Comparison of ENCODE assay signal across 8 cellular contexts in the genomic region with DNA sequence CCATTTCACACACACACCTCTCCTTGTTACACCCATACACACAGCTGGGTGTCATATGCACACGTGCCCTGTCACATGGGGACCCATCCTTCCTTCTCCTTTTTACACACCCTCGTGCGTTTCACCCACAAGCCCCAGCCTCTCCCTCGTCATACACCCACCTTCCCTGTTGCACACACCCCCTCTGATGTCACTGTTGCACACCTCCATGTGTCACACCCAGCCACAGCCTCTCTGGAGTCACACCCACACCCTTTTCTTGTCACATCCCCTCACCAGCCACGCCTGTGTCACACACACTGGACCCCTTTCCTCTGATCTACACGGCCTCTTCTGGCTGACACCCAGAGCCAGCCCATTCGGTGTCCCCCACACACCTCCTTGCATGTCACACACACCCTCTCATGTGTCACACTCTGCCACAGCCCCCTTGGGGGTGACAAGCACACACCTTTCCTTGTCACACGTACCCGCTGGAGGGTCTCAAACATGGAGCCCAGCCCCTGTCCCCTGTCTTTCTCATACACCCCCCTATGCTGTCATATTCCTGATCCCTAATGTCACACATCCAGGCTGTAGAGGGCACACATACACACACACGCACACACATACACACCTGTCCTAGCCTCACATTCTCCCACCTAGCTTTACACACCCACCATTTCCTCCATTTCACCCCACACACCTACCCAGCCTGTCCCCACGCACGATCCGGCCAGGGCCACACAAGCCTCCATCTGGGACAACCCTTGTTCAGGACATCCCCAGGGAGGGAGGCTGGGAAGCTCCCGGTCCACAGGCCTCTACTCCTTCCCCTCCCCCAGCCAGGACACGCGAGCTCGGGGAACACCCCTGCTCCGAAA. TPM values are rescaled to one million over a fixed set of nuclear protein-coding genes. Genes with fewer than 3 reads are reported as not detected.
A peak's percentile ranks its signal among the peaks of the same experiment; 100 is the strongest.
DNase-seq lines count a peak whose midpoint lies in the region; ATAC-seq, FAIRE-seq and TF ChIP-seq lines count a peak whose summit lies in the region.

No MANE protein-coding gene starts in this region.

- dilution Hi-C loops in endothelial cell of umbilical vein (cut with MboI; ENCODE audit: extremely low pct_ligation_motif_present, low sequenced_read_pairs) = no loop called here

- peak in 4 of 5 donors; percentile 6 to 64 (median 32) for DNase-seq in CD8-positive, alpha-beta memory T cell
- peak; percentile 28 for DNase-seq in T-helper 2 cell treated with Interferon-gamma antibody and Interleukin-4, amounts not matched to agents 5 μg/mL and 100 μg/mL, for 36 hours (ENCODE audit: low spot score)
- no peak for DNase-seq in endothelial cell of umbilical vein (ENCODE audit: low read depth, low spot score)
- DNase-seq in transverse colon = no peak
- DNase-seq in germinal center (ENCODE audit: low spot score) = no peak
- DNase-seq in SKM-1 (lab: John Stamatoyannopoulos, UW; ENCODE audit: unreplicated experiment) = no peak

- H3K4me2 ChIP-seq in endothelial cell of umbilical vein (ENCODE audit: insufficient read depth, low read length) (peak overlapping the region; percentile 27), parathyroid adenoma (ENCODE audit: low read length) (no peak overlapping the region)

- H3K27ac Mint-ChIP-seq in CD8-positive, alpha-beta memory T cell = peak overlapping the region in 5 of 8 donors; percentile 0 to 45 (median 29)
- H3K27ac Mint-ChIP-seq in T-helper 2 cell treated with Interferon-gamma antibody and Interleukin-4, amounts not matched to agents 5 μg/mL and 100 μg/mL, for 36 hours = peak overlapping the region; percentile 0

- no peaks in the 10 kb centered on the region for H3K9me1 ChIP-seq in endothelial cell of umbilical vein (replicated peaks; ENCODE audit: control insufficient read depth, extremely low read depth, insufficient read depth, low read length)

- H3K4me3 ChIP-seq in CD8-positive, alpha-beta memory T cell (ENCODE audit: low read length) = no peak overlapping the region
- H3K4me3 ChIP-seq in endothelial cell of umbilical vein (replicated peaks in 1 of 3; ENCODE audit: insufficient read depth in 1 of 3, low read depth in 1 of 3, low read length in 3 of 3) (peak overlapping the region; percentile 1 to 80 (median 52)), parathyroid adenoma (ENCODE audit: low read depth, low read length) (no peak overlapping the region), transverse colon (peak overlapping the region in 1 of 4 donors; percentile 31)

- H3K9ac ChIP-seq in endothelial cell of umbilical vein (replicated peaks; ENCODE audit: extremely low read depth, insufficient read depth, low read length) (peak overlapping the region; percentile 10), parathyroid adenoma (no peak overlapping the region)

- no peak for TF ChIP-seq POLR2A in endothelial cell of umbilical vein (IDR thresholded peaks at IDR 0.05; ENCODE audit: low read depth, low read length)
- no peak for TF ChIP-seq POLR2A in transverse colon (IDR thresholded peaks at IDR 0.05)

- H3K9me3 ChIP-seq in CD8-positive, alpha-beta memory T cell (ENCODE audit: low read length) = no peaks in the 10 kb centered on the region
- H3K9me3 ChIP-seq in endothelial cell of umbilical vein (replicated peaks; ENCODE audit: control insufficient read depth, insufficient read depth, low read length) (no peaks in the 10 kb centered on the region), parathyroid adenoma (ENCODE audit: control insufficient read depth, low read length) (no peaks in the 10 kb centered on the region), transverse colon (no peaks in the 10 kb centered on the region)

- H3K36me3 ChIP-seq in CD8-positive, alpha-beta memory T cell (ENCODE audit: insufficient read depth, low read length) = no peaks in the 10 kb centered on the region
- H3K36me3 ChIP-seq in endothelial cell of umbilical vein (ENCODE audit: control insufficient read depth in 2 of 2, extremely low read depth in 1 of 2, insufficient read depth in 2 of 2, low read length in 2 of 2) (peaks cover 0 to 4% of the 10 kb centered on the region in 2 experiments), parathyroid adenoma (ENCODE audit: control insufficient read depth, insufficient read depth, low read length) (no peaks in the 10 kb centered on the region), transverse colon (no peaks in the 10 kb centered on the region)

- H3K4me1 ChIP-seq in CD8-positive, alpha-beta memory T cell (ENCODE audit: insufficient read depth, low read length) = peaks cover 16% of the 10 kb centered on the region
- H3K4me1 ChIP-seq in endothelial cell of umbilical vein (ENCODE audit: control insufficient read depth, extremely low read depth, insufficient read depth, low read length) = peaks cover 23% of the 10 kb centered on the region
- peaks cover 5% of the 10 kb centered on the region for H3K4me1 ChIP-seq in parathyroid adenoma
- peaks cover 0 to 6% (median 2%) of the 10 kb centered on the region in 4 donors for H3K4me1 ChIP-seq in transverse colon

- H3K27ac ChIP-seq in CD8-positive, alpha-beta memory T cell (ENCODE audit: low read depth, low read length) = no peak overlapping the region
- no peak overlapping the region for H3K27ac ChIP-seq in endothelial cell of umbilical vein (ENCODE audit: insufficient read depth, low read depth, low read length)
- peak overlapping the region; percentile 34 for H3K27ac ChIP-seq in parathyroid adenoma
- peak overlapping the region in 2 of 4 donors; percentile 4 to 34 for H3K27ac ChIP-seq in transverse colon

- peaks cover 9% of the 10 kb centered on the region for H3K79me2 ChIP-seq in endothelial cell of umbilical vein (ENCODE audit: control insufficient read depth, insufficient read depth, low read length)
- H3K79me2 ChIP-seq in parathyroid adenoma = no peaks in the 10 kb centered on the region

- 17 to 20% methylated on average over 8 to 18 of the region's 18 CpGs for WGBS in transverse colon (ENCODE audit: low coverage in 1 of 2), 2 donors

- CTCF ChIA-PET in CD8-positive, alpha-beta memory T cell (lab: Charles Lee) = no interaction called here
- CTCF ChIA-PET in endothelial cell of umbilical vein (lab: Charles Lee) = interaction anchor here (0.6 to 1.5 kb wide), 2 partner anchors 13 to 56 kb away, joined by 3 to 5 read pairs; no protein-coding TSS in a partner anchor

- peak; percentile 64 for FAIRE-seq in endothelial cell of umbilical vein (lab: Jason Lieb, UNC)

- in situ Hi-C loops in transverse colon (cut with MboI; ENCODE audit: low pct_ligation_motif_present in 1 of 4, low pct_unique_long_range_greater_than_20kb in 1 of 4, low sequenced_read_pairs in 3 of 4) = no loop called here

- TF ChIP-seq EP300 in transverse colon (IDR thresholded peaks at IDR 0.05; ENCODE audit: low read depth) = no peak

- peaks cover 70% of the 10 kb centered on the region in 2 donors for H3K27me3 Mint-ChIP-seq in CD8-positive, alpha-beta memory T cell
- peaks cover 70% of the 10 kb centered on the region for H3K27me3 Mint-ChIP-seq in T-helper 2 cell treated with Interferon-gamma antibody and Interleukin-4, amounts not matched to agents 5 μg/mL and 100 μg/mL, for 36 hours (ENCODE audit: low read depth)

- H3K27me3 ChIP-seq in CD8-positive, alpha-beta memory T cell (ENCODE audit: insufficient read depth, low read length, poor library complexity, severe bottlenecking) = peaks cover 50% of the 10 kb centered on the region
- H3K27me3 ChIP-seq in endothelial cell of umbilical vein (ENCODE audit: control insufficient read depth in 2 of 2, insufficient read depth in 2 of 2, low read length in 2 of 2) = peaks cover 0 to 3% of the 10 kb centered on the region in 2 experiments
- H3K27me3 ChIP-seq in parathyroid adenoma (ENCODE audit: control insufficient read depth, insufficient read depth, low read length) = no peaks in the 10 kb centered on the region
- H3K27me3 ChIP-seq in transverse colon = peaks cover 72% of the 10 kb centered on the region

- no peaks in the 10 kb centered on the region for H3K9me3 Mint-ChIP-seq in CD8-positive, alpha-beta memory T cell
- no peaks in the 10 kb centered on the region for H3K9me3 Mint-ChIP-seq in T-helper 2 cell treated with Interferon-gamma antibody and Interleukin-4, amounts not matched to agents 5 μg/mL and 100 μg/mL, for 36 hours

- peaks cover 12 to 18% (median 14%) of the 10 kb centered on the region in 3 donors for H3K4me1 Mint-ChIP-seq in CD8-positive, alpha-beta memory T cell
- H3K4me1 Mint-ChIP-seq in T-helper 2 cell treated with Interferon-gamma antibody and Interleukin-4, amounts not matched to agents 5 μg/mL and 100 μg/mL, for 36 hours (ENCODE audit: low read depth) = peaks cover 15% of the 10 kb centered on the region

- H2AFZ ChIP-seq in endothelial cell of umbilical vein (ENCODE audit: low read depth, low read length) (no peak overlapping the region), parathyroid adenoma (peak overlapping the region; percentile 74)

- no TSS peak for BruUV-seq in endothelial cell of umbilical vein (replicated peaks; lab: Mats Ljungman, UMichigan)

- ATAC-seq in HG02571 (IDR thresholded peaks at IDR 0.05; ENCODE audit: unreplicated experiment) = no peak

- H3K36me3 Mint-ChIP-seq in CD8-positive, alpha-beta memory T cell = peaks cover 0 to 12% (median 0%) of the 10 kb centered on the region in 3 donors
- H3K36me3 Mint-ChIP-seq in T-helper 2 cell treated with Interferon-gamma antibody and Interleukin-4, amounts not matched to agents 5 μg/mL and 100 μg/mL, for 36 hours (ENCODE audit: low read depth) = no peaks in the 10 kb centered on the region

- H3K4me3 Mint-ChIP-seq in CD8-positive, alpha-beta memory T cell = peak overlapping the region; percentile 9 to 62 (median 33)
- peak overlapping the region; percentile 1 for H3K4me3 Mint-ChIP-seq in T-helper 2 cell treated with Interferon-gamma antibody and Interleukin-4, amounts not matched to agents 5 μg/mL and 100 μg/mL, for 36 hours

- no peak for TF ChIP-seq CTCF in endothelial cell of umbilical vein (IDR thresholded peaks at IDR 0.05; ENCODE audit: extremely low read depth in 1 of 2, insufficient read depth in 1 of 2, low read depth in 1 of 2, low read length in 2 of 2)
- no peak for TF ChIP-seq CTCF in parathyroid adenoma (IDR thresholded peaks at IDR 0.05)
- TF ChIP-seq CTCF in transverse colon (IDR thresholded peaks at IDR 0.05) = no peak

- intact Hi-C loops in endothelial cell of umbilical vein (cut with micrococcal nuclease) (loop anchor here (5.0 kb wide), 1 partner anchor 35 kb away; no protein-coding TSS in a partner anchor), transverse colon (cut with DNase I; ENCODE audit: low total_unique reads) (no loop called here)

- no peaks in the 10 kb centered on the region for H4K20me1 ChIP-seq in endothelial cell of umbilical vein (replicated peaks; ENCODE audit: control insufficient read depth, extremely low read depth, insufficient read depth, low read length)

- POLR2A ChIA-PET in CD8-positive, alpha-beta memory T cell (lab: Charles Lee) = no interaction called here
- POLR2A ChIA-PET in endothelial cell of umbilical vein (lab: Charles Lee) = no interaction called here

RNA-seq across cellular contexts. Expression of a gene that starts 1.4 kb away (rescaled TPM):
- total RNA-seq in CD8-positive, alpha-beta memory T cell = not detected
- not detected for polyA plus RNA-seq in CD8-positive, alpha-beta memory T cell
- total RNA-seq in endothelial cell of umbilical vein (34.2 and 35.2 TPM in 2 replicates), transverse colon (1 to 10 TPM in 1 of 4 donors, under 1 TPM in 2, not detected in 1; 0.41 to 2.2 (median 1.00) TPM)
- 4.2 and 5.6 TPM in 2 replicates for polyA plus RNA-seq in endothelial cell of umbilical vein
- 6.6 and 7.5 TPM in 2 replicates for polyA plus RNA-seq in endothelial cell of umbilical vein (2011; cell fraction: cytosol; rRNA removed)
- polyA plus RNA-seq in endothelial cell of umbilical vein (2011; cell fraction: nucleus; rRNA removed) = 9.8 and 12.1 TPM in 2 replicates
- 8.7 and 10.4 TPM in 2 replicates for polyA plus RNA-seq in endothelial cell of umbilical vein (2012)
- polyA minus RNA-seq in endothelial cell of umbilical vein = 13.0 and 16.1 TPM in 2 replicates
- not detected for polyA minus RNA-seq in endothelial cell of umbilical vein (2011; cell fraction: cytosol; rRNA and poly(A)+ RNA removed)
- 8.9 and 9.0 TPM in 2 replicates for polyA minus RNA-seq in endothelial cell of umbilical vein (2011; cell fraction: nucleus; rRNA and poly(A)+ RNA removed)

RNA-seq across cellular contexts. Expression of a gene that starts 23.0 kb away (rescaled TPM):
- 10 to 100 TPM; 20.0 to 23.3 TPM for total RNA-seq in CD8-positive, alpha-beta memory T cell
- polyA plus RNA-seq in CD8-positive, alpha-beta memory T cell = 13.8 TPM
- total RNA-seq in endothelial cell of umbilical vein = 14.8 and 20.1 TPM in 2 replicates
- 9.6 and 10.3 TPM in 2 replicates for polyA plus RNA-seq in endothelial cell of umbilical vein
- polyA plus RNA-seq in endothelial cell of umbilical vein (2011; cell fraction: cytosol; rRNA removed) = 6.7 and 8.7 TPM in 2 replicates
- polyA plus RNA-seq in endothelial cell of umbilical vein (2011; cell fraction: nucleus; rRNA removed) = 19.2 and 22.3 TPM in 2 replicates
- polyA plus RNA-seq in endothelial cell of umbilical vein (2012) = 6.3 and 12.3 TPM in 2 replicates
- polyA minus RNA-seq in endothelial cell of umbilical vein = 6.4 and 11.9 TPM in 2 replicates
- polyA minus RNA-seq in endothelial cell of umbilical vein (2011; cell fraction: cytosol; rRNA and poly(A)+ RNA removed) = 0.92 TPM
- 7.0 and 18.4 TPM in 2 replicates for polyA minus RNA-seq in endothelial cell of umbilical vein (2011; cell fraction: nucleus; rRNA and poly(A)+ RNA removed)
- 10 to 100 TPM in 2 of 4 donors, 1 to 10 TPM in 2; 7.8 to 18.7 (median 10.6) TPM for total RNA-seq in transverse colon

RNA-seq across cellular contexts. Expression of a gene that starts 50.5 kb away (rescaled TPM):
- total RNA-seq in CD8-positive, alpha-beta memory T cell = not detected
- polyA plus RNA-seq in CD8-positive, alpha-beta memory T cell = not detected
- total RNA-seq in endothelial cell of umbilical vein (not detected in 2 replicates), transverse colon (not detected)
- polyA plus RNA-seq in endothelial cell of umbilical vein = not detected in 2 replicates
- polyA plus RNA-seq in endothelial cell of umbilical vein (2011; cell fraction: cytosol; rRNA removed) = not detected in 2 replicates
- polyA plus RNA-seq in endothelial cell of umbilical vein (2011; cell fraction: nucleus; rRNA removed) = not detected in 2 replicates
- not detected in 2 replicates for polyA plus RNA-seq in endothelial cell of umbilical vein (2012)
- polyA minus RNA-seq in endothelial cell of umbilical vein = not detected in 2 replicates
- polyA minus RNA-seq in endothelial cell of umbilical vein (2011; cell fraction: cytosol; rRNA and poly(A)+ RNA removed) = not detected
- polyA minus RNA-seq in endothelial cell of umbilical vein (2011; cell fraction: nucleus; rRNA and poly(A)+ RNA removed) = not detected in 2 replicates

RNA-seq across cellular contexts. Expression of a gene that starts 57.7 kb away (rescaled TPM):
- not detected for total RNA-seq in CD8-positive, alpha-beta memory T cell
- not detected for polyA plus RNA-seq in CD8-positive, alpha-beta memory T cell
- not detected in 2 replicates for total RNA-seq in endothelial cell of umbilical vein
- polyA plus RNA-seq in endothelial cell of umbilical vein = not detected in 2 replicates
- not detected in 2 replicates for polyA plus RNA-seq in endothelial cell of umbilical vein (2011; cell fraction: cytosol; rRNA removed)
- not detected in 2 replicates for polyA plus RNA-seq in endothelial cell of umbilical vein (2011; cell fraction: nucleus; rRNA removed)
- not detected in 2 replicates for polyA plus RNA-seq in endothelial cell of umbilical vein (2012)
- not detected in 2 replicates for polyA minus RNA-seq in endothelial cell of umbilical vein
- polyA minus RNA-seq in endothelial cell of umbilical vein (2011; cell fraction: cytosol; rRNA and poly(A)+ RNA removed) = not detected
- polyA minus RNA-seq in endothelial cell of umbilical vein (2011; cell fraction: nucleus; rRNA and poly(A)+ RNA removed) = not detected in 2 replicates
- not detected for total RNA-seq in transverse colon

Comparison
In these comparisons a context has a peak if more than half of its experiments do, and no peak if none do; other contexts are left out.
1. DNase-seq: peak in CD8-positive, alpha-beta memory T cell (4 of 5) and T-helper 2 cell treated with Interferon-gamma antibody and Interleukin-4, amounts not matched to agents 5 μg/mL and 100 μg/mL, for 36 hours (single experiment); none in endothelial cell of umbilical vein (single experiment), transverse colon (single experiment), germinal center (single experiment) and SKM-1 (single experiment).
2. H3K4me3 ChIP-seq: peak in endothelial cell of umbilical vein (3 of 3); none in CD8-positive, alpha-beta memory T cell (single experiment) and parathyroid adenoma (single experiment).
3. RNA of a gene that starts 1.4 kb away (total RNA-seq): 34.2 to 35.2 TPM in endothelial cell of umbilical vein; 0.41 to 2.2 TPM in transverse colon and not detected in CD8-positive, alpha-beta memory T cell; every median in the first group is over 10 times any median in the second.